In genomic region chr4:76856183-76856969, GRCh38 we compare ENCODE assay signal across 10 cellular contexts. TPM values are rescaled to one million over a fixed set of nuclear protein-coding genes. Genes with fewer than 3 reads are reported as not detected.
DNase-seq lines count a peak whose midpoint lies in the region; ATAC-seq, FAIRE-seq and TF ChIP-seq lines count a peak whose summit lies in the region.
"Had no signal": no experiment of that assay in that cellular context is flagged by ENCODE, and none has a peak within 500 bp of the region (broad histone marks: within the 10 kb centered on the region; RNA-seq: fewer than 3 reads in every experiment).

No MANE protein-coding gene starts in this region.

- H3K4me2 ChIP-seq in mammary epithelial cell (ENCODE audit: insufficient read depth, low read depth, low read length): no peak overlapping the region
- H3K4me2 ChIP-seq in astrocyte (ENCODE audit: low read length): peak overlapping the region; percentile 21
- H3K4me2 ChIP-seq in HepG2 (ENCODE audit: low read depth, low read length): peak overlapping the region; percentile 48

- H3K9ac ChIP-seq in mammary epithelial cell (ENCODE audit: insufficient read depth, low read length): no peak overlapping the region
- H3K9ac ChIP-seq in astrocyte (ENCODE audit: low read length): no peak overlapping the region
- H3K9ac ChIP-seq in HepG2 (ENCODE audit: insufficient read depth, low read depth, low read length): no peak overlapping the region

- H3K36me3 ChIP-seq in mammary epithelial cell (ENCODE audit: insufficient read depth, low read length): no peaks in the 10 kb centered on the region
- H3K36me3 ChIP-seq in astrocyte (ENCODE audit: insufficient read depth, low read length): no peaks in the 10 kb centered on the region
- H3K36me3 ChIP-seq in HepG2 (replicated peaks in 1 of 2; ENCODE audit: control insufficient read depth in 1 of 2, insufficient read depth in 2 of 2, low read length in 2 of 2): no peaks in the 10 kb centered on the region

- no peak overlapping the region for H3K27ac Mint-ChIP-seq in MCF 10A (ENCODE audit: low read depth, unreplicated experiment)
- H3K27ac Mint-ChIP-seq in astrocyte (ENCODE audit: unreplicated experiment): no peak overlapping the region
- H3K27ac Mint-ChIP-seq in type B pancreatic cell: peak overlapping the region; percentile 14
- no peak overlapping the region for H3K27ac Mint-ChIP-seq in natural killer cell
- H3K27ac Mint-ChIP-seq: CD4-positive, alpha-beta memory T cell had no signal

- H3K9me3 Mint-ChIP-seq in MCF 10A (ENCODE audit: unreplicated experiment) (no peaks in the 10 kb centered on the region), astrocyte (ENCODE audit: unreplicated experiment) (peaks cover 2% of the 10 kb centered on the region), type B pancreatic cell (no peaks in the 10 kb centered on the region), natural killer cell (no peaks in the 10 kb centered on the region)

- intact Hi-C loops in MCF 10A (cut with micrococcal nuclease) (no loop called here), mammary epithelial cell (cut with micrococcal nuclease) (no loop called here), HepG2 (cut with micrococcal nuclease; ENCODE audit: unreplicated experiment) (loop anchor here (5.0 kb wide), 1 partner anchor 91 kb away; the partner anchor contains the start of gene SEPTIN11), natural killer cell (cut with micrococcal nuclease) (no loop called here)

- DNase-seq in MCF 10A (ENCODE audit: unreplicated experiment) (peak; percentile 26), mammary epithelial cell (no peak), astrocyte (ENCODE audit: low read depth) (peak; percentile 62), HepG2 (ENCODE audit: low spot score) (peak; percentile 89), type B pancreatic cell (ENCODE audit: extremely low spot score, unreplicated experiment) (no peak), natural killer cell (no peak)
- DNase-seq in activated CD4-positive, alpha-beta T cell treated with anti-CD3 and anti-CD28 coated beads, Interleukin-2, amount 50 U/mL, for 4 hours: no peak
- DNase-seq in stimulated activated CD8-positive, alpha-beta memory T cell treated with anti-CD3 and anti-CD28 coated beads, Interleukin-4, amount 100 ng/mL, for 48 hours: no peak
- DNase-seq: CD4-positive, alpha-beta memory T cell; cerebellar nuclear complex had no signal

- no peaks in the 10 kb centered on the region for H3K27me3 Mint-ChIP-seq in MCF 10A (ENCODE audit: insufficient read depth, unreplicated experiment)
- H3K27me3 Mint-ChIP-seq in astrocyte (ENCODE audit: low read depth, unreplicated experiment): no peaks in the 10 kb centered on the region
- no peaks in the 10 kb centered on the region for H3K27me3 Mint-ChIP-seq in type B pancreatic cell
- H3K27me3 Mint-ChIP-seq in natural killer cell (ENCODE audit: low read depth in 2 of 2): peaks cover 13 to 18% of the 10 kb centered on the region in 2 donors

- 62% methylated on average over 3 of the region's 3 CpGs for WGBS in mammary epithelial cell (ENCODE audit: low coverage, missing lambda C conversion rate)
- 6% methylated on average over 3 of the region's 3 CpGs for WGBS in HepG2 (ENCODE audit: low lambda C conversion rate)

- H3K4me3 Mint-ChIP-seq in MCF 10A (ENCODE audit: unreplicated experiment): no peak overlapping the region
- peak overlapping the region; percentile 28 for H3K4me3 Mint-ChIP-seq in astrocyte (ENCODE audit: unreplicated experiment)
- H3K4me3 Mint-ChIP-seq in type B pancreatic cell: peak overlapping the region; percentile 47
- no peak overlapping the region for H3K4me3 Mint-ChIP-seq in natural killer cell
- H3K4me3 Mint-ChIP-seq: CD4-positive, alpha-beta memory T cell had no signal

- H3K4me3 ChIP-seq in mammary epithelial cell (replicated peaks in 1 of 3; ENCODE audit: insufficient read depth in 1 of 3, low read depth in 2 of 3, low read length in 3 of 3): no peak overlapping the region
- no peak overlapping the region for H3K4me3 ChIP-seq in astrocyte (ENCODE audit: insufficient read depth, low read depth, low read length)
- no peak overlapping the region; a peak in 2 of 6 replicates for H3K4me3 ChIP-seq in HepG2 (replicated peaks in 1 of 3; ENCODE audit: insufficient read depth in 1 of 3, low read depth in 2 of 3, low read length in 3 of 3)

- POLR2A ChIA-PET in MCF 10A (lab: Yijun Ruan, JAX): no interaction called here
- POLR2A ChIA-PET in HepG2 (lab: Yijun Ruan, JAX): interaction anchor here (1.7 kb wide), 1 partner anchor 25 kb away, joined by 5 read pairs; no protein-coding TSS in a partner anchor

- no peak for FAIRE-seq in astrocyte (lab: Jason Lieb, UNC)
- FAIRE-seq in HepG2 (lab: Jason Lieb, UNC): peak; percentile 92

- ATAC-seq in HepG2: peak; percentile 96
- no peak for ATAC-seq in natural killer cell

- in situ Hi-C loops in mammary epithelial cell (cut with MboI; ENCODE audit: low sequenced_read_pairs in 2 of 2): no loop called here
- in situ Hi-C loops in HepG2 (cut with HindIII; ENCODE audit: extremely low pct_ligation_motif_present, low pct_unique_long_range_greater_than_20kb): no loop called here

- no peak overlapping the region for H3K27ac ChIP-seq in mammary epithelial cell (ENCODE audit: insufficient read depth, low read depth, low read length)
- no peak overlapping the region for H3K27ac ChIP-seq in astrocyte (ENCODE audit: low read depth, low read length)
- H3K27ac ChIP-seq in HepG2 (ENCODE audit: extremely low read length, insufficient read depth, low read length): no peak overlapping the region

- TF ChIP-seq EP300 in HepG2 (IDR thresholded peaks at IDR 0.05; ENCODE audit: low read depth in 2 of 2, low read length in 2 of 2) (peak; percentile 57 to 66; a peak in 2 of 4 replicates), HepG2 (CRISPR knock-in tag; IDR thresholded peaks at IDR 0.05; ENCODE audit: borderline replicate concordance) (no peak)

- H2AFZ ChIP-seq in mammary epithelial cell (ENCODE audit: low read depth, low read length): no peak overlapping the region
- H2AFZ ChIP-seq in astrocyte (ENCODE audit: low read depth, low read length): no peak overlapping the region
- no peak overlapping the region for H2AFZ ChIP-seq in HepG2 (ENCODE audit: low read length)

- TF ChIP-seq CTCF in MCF 10A (IDR thresholded peaks at IDR 0.05; ENCODE audit: unreplicated experiment): no peak
- TF ChIP-seq CTCF in mammary epithelial cell (conservative IDR thresholded peaks at IDR 0.05 in 1 of 2, IDR thresholded peaks at IDR 0.05 in 1 of 2; ENCODE audit: extremely low read depth in 1 of 2, insufficient read depth in 1 of 2, low read depth in 1 of 2, low read length in 2 of 2): no peak
- TF ChIP-seq CTCF in astrocyte (IDR thresholded peaks at IDR 0.05; ENCODE audit: insufficient read depth, low read depth, low read length): no peak
- TF ChIP-seq CTCF in HepG2 (CRISPR knock-in tag; IDR thresholded peaks at IDR 0.05): no peak
- TF ChIP-seq CTCF in type B pancreatic cell (conservative IDR thresholded peaks at IDR 0.05): no peak
- TF ChIP-seq CTCF in natural killer cell (IDR thresholded peaks at IDR 0.05): no peak

- no peaks in the 10 kb centered on the region for H3K36me3 Mint-ChIP-seq in MCF 10A (ENCODE audit: insufficient read depth, unreplicated experiment)
- no peaks in the 10 kb centered on the region for H3K36me3 Mint-ChIP-seq in astrocyte (ENCODE audit: low read depth, unreplicated experiment)
- H3K36me3 Mint-ChIP-seq in type B pancreatic cell: no peaks in the 10 kb centered on the region
- H3K36me3 Mint-ChIP-seq in natural killer cell: no peaks in the 10 kb centered on the region
- H3K36me3 Mint-ChIP-seq: CD4-positive, alpha-beta memory T cell had no signal

- TF ChIP-seq RAD21 in HepG2 (CRISPR knock-in tag; IDR thresholded peaks at IDR 0.05): no peak

- H3K9me3 ChIP-seq in mammary epithelial cell (replicated peaks; ENCODE audit: insufficient read depth, low read length) (no peaks in the 10 kb centered on the region), astrocyte (ENCODE audit: insufficient read depth, low read depth, low read length) (no peaks in the 10 kb centered on the region), HepG2 (ENCODE audit: low read length) (no peaks in the 10 kb centered on the region)

- no peak for TF ChIP-seq POLR2A in HepG2 (IDR thresholded peaks at IDR 0.05; ENCODE audit: insufficient read depth in 1 of 2, low read depth in 2 of 2, low read length in 2 of 2)

- H3K79me2 ChIP-seq in mammary epithelial cell (ENCODE audit: insufficient read depth, low read length) (no peaks in the 10 kb centered on the region), astrocyte (ENCODE audit: insufficient read depth, low read length) (no peaks in the 10 kb centered on the region), HepG2 (ENCODE audit: insufficient read depth, low read length) (no peaks in the 10 kb centered on the region)

- no TSS peak for BruUV-seq in MCF 10A (replicated peaks; lab: Mats Ljungman, UMichigan)
- BruUV-seq in mammary epithelial cell (replicated peaks; lab: Mats Ljungman, UMichigan): no TSS peak
- BruUV-seq in HepG2 (replicated peaks; lab: Mats Ljungman, UMichigan): no TSS peak

- H3K4me1 Mint-ChIP-seq in MCF 10A (ENCODE audit: insufficient read depth, unreplicated experiment) (no peaks in the 10 kb centered on the region), astrocyte (ENCODE audit: low read depth, unreplicated experiment) (peaks cover 28% of the 10 kb centered on the region), type B pancreatic cell (ENCODE audit: unreplicated experiment) (peaks cover 32% of the 10 kb centered on the region), natural killer cell (no peaks in the 10 kb centered on the region)

- H3K27me3 ChIP-seq in mammary epithelial cell (ENCODE audit: insufficient read depth, low read length) (no peaks in the 10 kb centered on the region), astrocyte (ENCODE audit: insufficient read depth, low read length) (no peaks in the 10 kb centered on the region), HepG2 (ENCODE audit: control insufficient read depth in 1 of 2, insufficient read depth in 2 of 2, low read length in 2 of 2) (no peaks in the 10 kb centered on the region)

- H4K20me1 ChIP-seq in mammary epithelial cell (ENCODE audit: insufficient read depth, low read length) (no peaks in the 10 kb centered on the region), astrocyte (ENCODE audit: insufficient read depth, low read length) (no peaks in the 10 kb centered on the region), HepG2 (ENCODE audit: insufficient read depth, low read length) (no peaks in the 10 kb centered on the region)

- CTCF ChIA-PET in MCF 10A (lab: Yijun Ruan, JAX) (no interaction called here), mammary epithelial cell (lab: Charles Lee; ENCODE audit: low non-redundant PET) (no interaction called here), HepG2 (lab: Yijun Ruan, JAX; ENCODE audit: low intra/inter-chr PET ratio, low total read pairs) (no interaction called here)

- H3K4me1 ChIP-seq in mammary epithelial cell (ENCODE audit: insufficient read depth, low read length) (no peaks in the 10 kb centered on the region), astrocyte (ENCODE audit: insufficient read depth, low read length) (peaks cover 8% of the 10 kb centered on the region), HepG2 (ENCODE audit: insufficient read depth, low read length) (peaks cover 48% of the 10 kb centered on the region)

- dilution Hi-C loops in mammary epithelial cell (cut with HindIII; ENCODE audit: low sequenced_read_pairs): no loop called here

RNA-seq across cellular contexts. Expression of gene SOWAHB, which starts 41.6 kb away (rescaled TPM):
- total RNA-seq in MCF 10A (2022) (0.12 and 0.58 TPM in 2 replicates), mammary epithelial cell (1 to 10 TPM; 2.9 to 8.3 TPM), astrocyte (6.2 and 6.8 TPM in 2 replicates), HepG2 (2016; rRNA removed; fragmentation: Illumina TruSeq; extraction: Trizol) (0.27 and 0.51 TPM in 2 replicates), type B pancreatic cell (ENCODE audit: low replicate concordance) (4.8 and 8.4 TPM in 2 replicates), natural killer cell (not detected)
- polyA plus RNA-seq in mammary epithelial cell (0.33 TPM), HepG2 (2011; rRNA removed) (0.12 and 0.24 TPM in 2 replicates)
- 0.47 TPM for polyA minus RNA-seq in mammary epithelial cell
- not detected in 2 replicates for total RNA-seq in HepG2 (2016; cell fraction: cytosol; rRNA removed; fragmentation: Illumina TruSeq; extraction: Trizol; ENCODE audit: low read depth)
- total RNA-seq in HepG2 (2016; cell fraction: insoluble cytoplasmic fraction; rRNA removed; fragmentation: Illumina TruSeq; extraction: Trizol): 0.49 and 0.69 TPM in 2 replicates
- total RNA-seq in HepG2 (2016; cell fraction: membrane; rRNA removed; fragmentation: Illumina TruSeq; extraction: Trizol): 0.22 and 0.28 TPM in 2 replicates
- total RNA-seq in HepG2 (2016; cell fraction: nucleus; rRNA removed; fragmentation: Illumina TruSeq; extraction: Trizol): 0.41 and 0.56 TPM in 2 replicates
- polyA plus RNA-seq in HepG2 (2011; cell fraction: cytosol; rRNA removed): 0.08 and 0.26 TPM in 2 replicates
- 0.28 and 0.29 TPM in 2 replicates for polyA plus RNA-seq in HepG2 (2011; cell fraction: nucleus; rRNA removed)
- polyA plus RNA-seq in HepG2 (2012): 0.05 and 0.08 TPM in 2 replicates
- not detected in 2 replicates for polyA plus RNA-seq in HepG2 (2016; cell fraction: cytosol; fragmentation: Illumina TruSeq; extraction: Trizol; ENCODE audit: low read depth)
- polyA plus RNA-seq in HepG2 (2016; cell fraction: insoluble cytoplasmic fraction; fragmentation: Illumina TruSeq; extraction: Trizol; ENCODE audit: low read depth): 0.24 and 0.35 TPM in 2 replicates
- 0.06 TPM in 1 of 2 replicates, not detected in the other for polyA plus RNA-seq in HepG2 (2016; cell fraction: membrane; fragmentation: Illumina TruSeq; extraction: Trizol; ENCODE audit: low read depth)
- 0.23 and 0.32 TPM in 2 replicates for polyA plus RNA-seq in HepG2 (2016; cell fraction: nucleus; fragmentation: Illumina TruSeq; extraction: Trizol; ENCODE audit: insufficient read depth, low read depth)
- 0.20 TPM in 1 of 2 replicates, not detected in the other for polyA minus RNA-seq in HepG2 (2011; rRNA and poly(A)+ RNA removed; ENCODE audit: low replicate concordance)
- 0.44 and 0.49 TPM in 2 replicates for polyA minus RNA-seq in HepG2 (2011; cell fraction: cytosol; rRNA and poly(A)+ RNA removed)
- polyA minus RNA-seq in HepG2 (2011; cell fraction: nucleus; rRNA and poly(A)+ RNA removed): 0.26 and 0.75 TPM in 2 replicates
- total RNA-seq: CD4-positive, alpha-beta memory T cell had no signal
- polyA plus RNA-seq: CD4-positive, alpha-beta memory T cell had no signal

Comparison
In these comparisons a context has a peak if more than half of its experiments do, and no peak if none do; other contexts are left out.
1. DNase-seq: peak in MCF 10A (single experiment), astrocyte (single experiment) and HepG2 (single experiment); none in mammary epithelial cell (single experiment), type B pancreatic cell (single experiment), activated CD4-positive, alpha-beta T cell treated with anti-CD3 and anti-CD28 coated beads, Interleukin-2, amount 50 U/mL, for 4 hours (0 of 2), natural killer cell (single experiment) and stimulated activated CD8-positive, alpha-beta memory T cell treated with anti-CD3 and anti-CD28 coated beads, Interleukin-4, amount 100 ng/mL, for 48 hours (single experiment).
2. H3K4me3 Mint-ChIP-seq: peak in astrocyte (single experiment) and type B pancreatic cell (single experiment); none in MCF 10A (single experiment) and natural killer cell (single experiment).